8 cellular contexts compared by ENCODE assay signal in genomic region chr17:77247048-77247541, GRCh38.
A peak's percentile ranks its signal among the peaks of the same experiment; 100 is the strongest.
DNase-seq lines count a peak whose midpoint lies in the region; ATAC-seq, FAIRE-seq and TF ChIP-seq lines count a peak whose summit lies in the region.

No MANE protein-coding gene starts in this region.

- peaks cover 2% of the 10 kb centered on the region for H3K36me3 Mint-ChIP-seq in central memory CD8-positive, alpha-beta T cell (ENCODE audit: insufficient read depth)

- H3K9me3 Mint-ChIP-seq in central memory CD8-positive, alpha-beta T cell, result no peaks in the 10 kb centered on the region

- H3K9me3 ChIP-seq in ES-I3 (ENCODE audit: control insufficient read depth, insufficient read depth, low read length) (no peaks in the 10 kb centered on the region), kidney (ENCODE audit: control insufficient read depth in 1 of 2, low read length in 2 of 2) (no peaks in the 10 kb centered on the region)

- DNase-seq in NCI-H345 treated with DMSO at 0.1 percent for 48 hours (lab: John Stamatoyannopoulos, UW; ENCODE audit: unreplicated experiment), result peak; percentile 73
- peak; percentile 66 to 82 for DNase-seq in central memory CD8-positive, alpha-beta T cell (ENCODE audit: low spot score in 2 of 2)
- DNase-seq in kidney, result peak; percentile 94
- DNase-seq in stimulated activated CD4-positive, alpha-beta T cell treated with anti-CD3 and anti-CD28 coated beads, Interleukin-12 subunit alpha, Interleukin-12 subunit beta, amount 100 ng/mL, for 48 hours (ENCODE audit: low read depth in 2 of 3, low spot score in 1 of 3), result peak; percentile 71 to 86 (median 85)

- no peak overlapping the region for H3K27ac Mint-ChIP-seq in central memory CD8-positive, alpha-beta T cell (ENCODE audit: low read depth)

- TF ChIP-seq CTCF in kidney (IDR thresholded peaks at IDR 0.05; ENCODE audit: borderline replicate concordance, extremely low read depth, insufficient read depth), result peak; percentile 86

- H3K27me3 Mint-ChIP-seq in central memory CD8-positive, alpha-beta T cell, result peaks cover 42% of the 10 kb centered on the region

- peak overlapping the region; percentile 59 for H3K9ac ChIP-seq in ES-I3 (ENCODE audit: low read depth, low read length)
- H3K9ac ChIP-seq in kidney (ENCODE audit: low read length in 2 of 2), result peak overlapping the region; percentile 20 to 58

- peaks cover 5% of the 10 kb centered on the region for H3K4me1 Mint-ChIP-seq in central memory CD8-positive, alpha-beta T cell

- ATAC-seq in HG03045 (IDR thresholded peaks at IDR 0.05; ENCODE audit: unreplicated experiment), result peak; percentile 51
- peak; percentile 97 for ATAC-seq in activated CD4-positive, CD25-positive, alpha-beta regulatory T cell treated with anti-CD3 and anti-CD28 coated beads, Interleukin-2, amount 50 U/mL, for 24 hours
- peak; percentile 85 for ATAC-seq in central memory CD8-positive, alpha-beta T cell (replicated peaks; ENCODE audit: extremely low read depth, poor library complexity, severe bottlenecking)
- ATAC-seq in HG03039 (IDR thresholded peaks at IDR 0.05; ENCODE audit: unreplicated experiment), result no peak

- no peak for FAIRE-seq in kidney (lab: Jason Lieb, UNC)

- H3K27ac ChIP-seq in kidney (ENCODE audit: low read depth in 2 of 2, low read length in 2 of 2), result no peak overlapping the region

- H3K4me3 ChIP-seq in kidney (ENCODE audit: low read length in 2 of 2), result peak overlapping the region; percentile 28 to 46

- no peaks in the 10 kb centered on the region for H3K4me1 ChIP-seq in ES-I3 (ENCODE audit: insufficient read depth, low read length)
- H3K4me1 ChIP-seq in kidney (ENCODE audit: control insufficient read depth in 1 of 2, insufficient read depth in 1 of 2, low read depth in 1 of 2, low read length in 2 of 2), result peaks cover 0 to 8% of the 10 kb centered on the region in 2 donors

- H3K36me3 ChIP-seq in ES-I3 (ENCODE audit: insufficient read depth, low read length) (no peaks in the 10 kb centered on the region), kidney (ENCODE audit: control insufficient read depth in 1 of 2, insufficient read depth in 2 of 2, low read length in 2 of 2) (no peaks in the 10 kb centered on the region)

- H3K4me3 Mint-ChIP-seq in central memory CD8-positive, alpha-beta T cell, result peak overlapping the region; percentile 34

- intact Hi-C loops in kidney (cut with DNase I), result loop anchor here (5.0 kb wide), 1 partner anchor 160 kb away; no protein-coding TSS in a partner anchor
